Comparison of ENCODE assay signal across 1 cellular context in genomic region chr6:151005896-151006632, GRCh38.
TF ChIP-seq lines count a peak whose summit lies in the region.

No MANE protein-coding gene starts in this region.

TF ChIP-seq in HepG2, 621 proteins besides CTCF, POLR2A, EP300 and RAD21 (continued from another document):
- no peak for TF ChIP-seq ZNF281 (CRISPR knock-in tag; IDR thresholded peaks at IDR 0.05; ENCODE audit: borderline replicate concordance)
- no peak for TF ChIP-seq TGIF2 (CRISPR knock-in tag; IDR thresholded peaks at IDR 0.05)
- TF ChIP-seq PPARG (CRISPR knock-in tag; conservative IDR thresholded peaks at IDR 0.05) = no peak
- TF ChIP-seq ZBTB26 (CRISPR knock-in tag; IDR thresholded peaks at IDR 0.05; ENCODE audit: borderline replicate concordance) = no peak
- TF ChIP-seq ZNF607 (CRISPR knock-in tag; IDR thresholded peaks at IDR 0.05; ENCODE audit: borderline replicate concordance) = no peak
- no peak for TF ChIP-seq HOMEZ (CRISPR knock-in tag; IDR thresholded peaks at IDR 0.05; ENCODE audit: low read depth)
TF ChIP-seq in HepG2: peak in this region for 0.
